Comparison of ENCODE assay signal across 11 cellular contexts in genomic region chr10:74977913-74978847, GRCh38.
A peak's percentile ranks its signal among the peaks of the same experiment; 100 is the strongest.
DNase-seq lines count a peak whose midpoint lies in the region; ATAC-seq and TF ChIP-seq lines count a peak whose summit lies in the region.
"Had no signal": no experiment of that assay in that cellular context is flagged by ENCODE, and none has a peak within 500 bp of the region (broad histone marks: within the 10 kb centered on the region; RNA-seq: fewer than 3 reads in every experiment).

No MANE protein-coding gene starts in this region.

- H3K79me2 ChIP-seq in SK-N-SH (ENCODE audit: insufficient read depth) = no peaks in the 10 kb centered on the region

- H3K4me3 ChIP-seq in SK-N-SH (ENCODE audit: low read depth in 2 of 2, low read length in 1 of 2) (no peak overlapping the region), coronary artery (no peak overlapping the region)
- H3K4me3 ChIP-seq: GM23248, skin epidermis had no signal

- H3K27me3 Mint-ChIP-seq in central memory CD8-positive, alpha-beta T cell = no peaks in the 10 kb centered on the region
- H3K27me3 Mint-ChIP-seq in glutamatergic neuron (ENCODE audit: unreplicated experiment) = no peaks in the 10 kb centered on the region

- no peak overlapping the region for H3K9ac ChIP-seq in SK-N-SH
- H3K9ac ChIP-seq: GM23248 had no signal

- peak overlapping the region; percentile 41 for H3K27ac Mint-ChIP-seq in central memory CD8-positive, alpha-beta T cell (ENCODE audit: low read depth)
- no peak overlapping the region for H3K27ac Mint-ChIP-seq in glutamatergic neuron (ENCODE audit: unreplicated experiment)

- TF ChIP-seq RAD21 in SK-N-SH (IDR thresholded peaks at IDR 0.05; ENCODE audit: low read length) = no peak

- H3K27me3 ChIP-seq in SK-N-SH (ENCODE audit: insufficient read depth) = no peaks in the 10 kb centered on the region

- peaks cover 17% of the 10 kb centered on the region for H3K36me3 Mint-ChIP-seq in central memory CD8-positive, alpha-beta T cell (ENCODE audit: insufficient read depth)
- peaks cover 4% of the 10 kb centered on the region for H3K36me3 Mint-ChIP-seq in glutamatergic neuron (ENCODE audit: unreplicated experiment)

- CTCF ChIA-PET in SK-N-SH (lab: Yijun Ruan, JAX) = no interaction called here

- H3F3A ChIP-seq in SK-N-SH (replicated peaks; ENCODE audit: insufficient read depth) = peaks cover 3% of the 10 kb centered on the region

- no peak for DNase-seq in central memory CD8-positive, alpha-beta T cell (ENCODE audit: low spot score in 2 of 2)
- DNase-seq in cerebellar nuclear complex (lab: John Stamatoyannopoulos, UW) = no peak
- no peak for DNase-seq in SK-N-SH
- DNase-seq in coronary artery (ENCODE audit: low spot score) = no peak
- no peak for DNase-seq in glutamatergic neuron
- DNase-seq: GM23248 had no signal

- peaks cover 31% of the 10 kb centered on the region for H3K4me1 Mint-ChIP-seq in central memory CD8-positive, alpha-beta T cell
- H3K4me1 Mint-ChIP-seq in glutamatergic neuron (ENCODE audit: low read depth, unreplicated experiment) = peaks cover 9% of the 10 kb centered on the region

- peak overlapping the region; percentile 32 for H3K4me3 Mint-ChIP-seq in central memory CD8-positive, alpha-beta T cell
- H3K4me3 Mint-ChIP-seq in glutamatergic neuron (ENCODE audit: unreplicated experiment) = no peak overlapping the region

- 94% methylated on average over 8 of the region's 8 CpGs for WGBS in SK-N-SH (ENCODE audit: low lambda C conversion rate)

- ATAC-seq in GM18502 (IDR thresholded peaks at IDR 0.05; ENCODE audit: poor library complexity, unreplicated experiment) (peak; percentile 82), GM21423 (IDR thresholded peaks at IDR 0.05; ENCODE audit: unreplicated experiment) (peak; percentile 92), HG03520 (IDR thresholded peaks at IDR 0.05; ENCODE audit: unreplicated experiment) (peak; percentile 77)
- ATAC-seq in central memory CD8-positive, alpha-beta T cell (replicated peaks; ENCODE audit: extremely low read depth, poor library complexity, severe bottlenecking) = peak; percentile 86

- peaks cover 56 to 63% of the 10 kb centered on the region in 2 experiments for H3K36me3 ChIP-seq in SK-N-SH (replicated peaks in 1 of 2; ENCODE audit: control insufficient read depth in 1 of 2, insufficient read depth in 2 of 2, low read length in 1 of 2)

- TF ChIP-seq EP300 in SK-N-SH (IDR thresholded peaks at IDR 0.05; ENCODE audit: borderline replicate concordance in 1 of 2, low read depth in 1 of 2, low read length in 1 of 2) = no peak

- H3K4me2 ChIP-seq in SK-N-SH = no peak overlapping the region

- TF ChIP-seq CTCF in SK-N-SH (IDR thresholded peaks at IDR 0.05) (no peak), coronary artery (IDR thresholded peaks at IDR 0.05) (no peak), glutamatergic neuron (IDR thresholded peaks at IDR 0.05; ENCODE audit: partially characterized antibody, unreplicated experiment) (no peak)

- POLR2A ChIA-PET in SK-N-SH (lab: Yijun Ruan, JAX) = no interaction called here

- H2AFZ ChIP-seq in SK-N-SH (ENCODE audit: low read depth) = no peak overlapping the region
- H2AFZ ChIP-seq: GM23248 had no signal

- H4K20me1 ChIP-seq in SK-N-SH (ENCODE audit: insufficient read depth) = no peaks in the 10 kb centered on the region

- no peaks in the 10 kb centered on the region for H3K9me3 ChIP-seq in SK-N-SH

- no peak overlapping the region for H3K27ac ChIP-seq in SK-N-SH (ENCODE audit: low read depth in 2 of 2, low read length in 1 of 2)
- no peak overlapping the region for H3K27ac ChIP-seq in coronary artery
- H3K27ac ChIP-seq: GM23248, skin epidermis, VCaP had no signal

- no peaks in the 10 kb centered on the region for H3K9me2 ChIP-seq in SK-N-SH

- no peaks in the 10 kb centered on the region for H3K9me3 Mint-ChIP-seq in central memory CD8-positive, alpha-beta T cell
- peaks cover 2% of the 10 kb centered on the region for H3K9me3 Mint-ChIP-seq in glutamatergic neuron (ENCODE audit: unreplicated experiment)

- H3K4me1 ChIP-seq in SK-N-SH (ENCODE audit: control insufficient read depth in 1 of 2, insufficient read depth in 2 of 2, low read depth in 1 of 2, low read length in 1 of 2) = peaks cover 0 to 12% of the 10 kb centered on the region in 2 experiments; a peak in 2 of 4 replicates

TF ChIP-seq in SK-N-SH, 30 proteins besides CTCF, POLR2A, EP300 and RAD21:
- TF ChIP-seq EZH2phosphoT487 (IDR thresholded peaks at IDR 0.05; ENCODE audit: borderline replicate concordance, low read depth) (no peak), GABPA (IDR thresholded peaks at IDR 0.05; ENCODE audit: low read depth) (no peak), IRF3 (IDR thresholded peaks at IDR 0.05; ENCODE audit: low read depth, low read length) (no peak), ZBTB33 (IDR thresholded peaks at IDR 0.05; ENCODE audit: borderline replicate concordance, low read depth) (no peak), MEF2A (IDR thresholded peaks at IDR 0.05; ENCODE audit: borderline replicate concordance, low read depth) (no peak), SIN3A (IDR thresholded peaks at IDR 0.05; ENCODE audit: borderline replicate concordance, low read depth, low read length) (no peak), USF1 (IDR thresholded peaks at IDR 0.05; ENCODE audit: borderline replicate concordance, low read depth) (no peak), REST (IDR thresholded peaks at IDR 0.05; ENCODE audit: low read depth, low read length) (no peak), FOXJ3 (CRISPR knock-in tag; IDR thresholded peaks at IDR 0.05) (no peak), PBX3 (IDR thresholded peaks at IDR 0.05) (no peak), FOSL2 (IDR thresholded peaks at IDR 0.05; ENCODE audit: borderline replicate concordance, low read depth) (no peak), TAF1 (IDR thresholded peaks at IDR 0.05; ENCODE audit: borderline replicate concordance, low read depth, low read length) (no peak)
